In the genomic region with DNA sequence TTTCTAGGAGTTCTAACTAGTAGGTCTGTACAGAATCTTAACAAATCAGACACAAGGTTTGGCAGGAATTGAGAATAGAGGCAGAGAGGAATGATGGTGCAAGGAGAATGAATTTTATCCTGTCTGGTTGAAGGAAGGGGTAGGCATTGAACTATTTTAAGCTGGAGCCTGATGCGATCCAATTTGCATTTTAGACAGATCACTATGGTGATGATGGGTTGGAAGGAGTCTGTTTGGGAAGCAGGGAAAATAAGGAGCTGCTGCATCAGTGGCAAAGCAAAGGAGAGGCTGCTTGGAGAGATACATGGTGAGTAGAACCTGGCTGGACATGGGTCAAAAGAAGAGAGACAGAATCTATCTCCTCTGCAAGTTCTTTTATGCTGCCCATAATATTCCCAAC, we compare ENCODE assay signal across 25 cellular contexts.
"Had no signal": no experiment of that assay in that cellular context is flagged by ENCODE, and none has a peak within 500 bp of the region (broad histone marks: within the 10 kb centered on the region; RNA-seq: fewer than 3 reads in every experiment).

No MANE protein-coding gene starts in this region.

- H3K27ac Mint-ChIP-seq: activated CD8-positive, alpha-beta T cell treated with anti-CD3 and anti-CD28 coated beads, Interleukin-2, amount 10 ng/mL, durations not matched to agents 7 days and 5 days; activated naive CD8-positive, alpha-beta T cell; activated T-cell treated with anti-CD3 and anti-CD28 coated beads, Interleukin-2, amount 50 U/mL, for 24 hours; activated T-helper 2 cell treated with anti-CD3 and anti-CD28 coated beads, Interferon-gamma antibody, Interleukin-2, Interleukin-4, amounts not matched to agents 10 μg/mL and 5 μg/mL and 100 μg/mL, durations not matched to agents 14 hours and 24 hours and 36 hours; memory B cell; progenitor cell of endocrine pancreas; type B pancreatic cell had no signal

- H3K4me1 ChIP-seq: vagina had no signal

- DNase-seq: activated CD4-positive, alpha-beta T cell treated with anti-CD3 and anti-CD28 coated beads, Interleukin-2, amount 50 U/mL, for 1 hour; activated CD4-positive, CD25-positive, alpha-beta regulatory T cell treated with anti-CD3 and anti-CD28 coated beads, Interleukin-2, amount 50 U/mL, for 72 hours; activated CD8-positive, alpha-beta T cell treated with anti-CD3 and anti-CD28 coated beads, Interleukin-2, amount 10 ng/mL, durations not matched to agents 7 days and 5 days; activated naive CD4-positive, alpha-beta T cell; activated T-cell treated with anti-CD3 and anti-CD28 coated beads, Interleukin-2, amount 50 U/mL, for 24 hours; cerebellar nuclear complex; cortex of kidney; effector CD8-positive, alpha-beta T cell; glutamatergic neuron; hippocampal formation; left ventricle myocardium superior; naive B cell; occipital lobe; stimulated activated CD4-positive, alpha-beta T cell treated with anti-CD3 and anti-CD28 coated beads, Interleukin-4, amount 100 ng/mL, for 1 hour; stimulated activated naive CD4-positive, alpha-beta T cell; T-helper 1 cell; WERI-Rb-1 had no signal

- H3K4me1 Mint-ChIP-seq: naive B cell, neural crest cell had no signal

- ATAC-seq: activated CD8-positive, alpha-beta T cell treated with anti-CD3 and anti-CD28 coated beads, Interleukin-2, amount 10 ng/mL, durations not matched to agents 7 days and 5 days; left ventricle myocardium superior had no signal

- H3K4me3 Mint-ChIP-seq: activated CD8-positive, alpha-beta T cell treated with anti-CD3 and anti-CD28 coated beads, Interleukin-2, amount 10 ng/mL, durations not matched to agents 7 days and 5 days; activated naive CD8-positive, alpha-beta T cell; activated T-cell treated with anti-CD3 and anti-CD28 coated beads, Interleukin-2, amount 50 U/mL, for 24 hours; memory B cell; naive B cell; neural crest cell; type B pancreatic cell had no signal

- H3K27ac ChIP-seq: thoracic aorta, vagina, WERI-Rb-1 had no signal

- H3K27me3 ChIP-seq: vagina had no signal

- H3K36me3 ChIP-seq: thoracic aorta, vagina, WERI-Rb-1 had no signal

- H3K9me3 ChIP-seq: vagina had no signal

- H3K4me3 ChIP-seq: thoracic aorta, vagina had no signal

- H3K27me3 Mint-ChIP-seq: activated naive CD8-positive, alpha-beta T cell; activated T-cell treated with anti-CD3 and anti-CD28 coated beads, Interleukin-2, amount 50 U/mL, for 24 hours; naive B cell; progenitor cell of endocrine pancreas; type B pancreatic cell had no signal
